1 cellular context compared by ENCODE assay signal in the genomic region with DNA sequence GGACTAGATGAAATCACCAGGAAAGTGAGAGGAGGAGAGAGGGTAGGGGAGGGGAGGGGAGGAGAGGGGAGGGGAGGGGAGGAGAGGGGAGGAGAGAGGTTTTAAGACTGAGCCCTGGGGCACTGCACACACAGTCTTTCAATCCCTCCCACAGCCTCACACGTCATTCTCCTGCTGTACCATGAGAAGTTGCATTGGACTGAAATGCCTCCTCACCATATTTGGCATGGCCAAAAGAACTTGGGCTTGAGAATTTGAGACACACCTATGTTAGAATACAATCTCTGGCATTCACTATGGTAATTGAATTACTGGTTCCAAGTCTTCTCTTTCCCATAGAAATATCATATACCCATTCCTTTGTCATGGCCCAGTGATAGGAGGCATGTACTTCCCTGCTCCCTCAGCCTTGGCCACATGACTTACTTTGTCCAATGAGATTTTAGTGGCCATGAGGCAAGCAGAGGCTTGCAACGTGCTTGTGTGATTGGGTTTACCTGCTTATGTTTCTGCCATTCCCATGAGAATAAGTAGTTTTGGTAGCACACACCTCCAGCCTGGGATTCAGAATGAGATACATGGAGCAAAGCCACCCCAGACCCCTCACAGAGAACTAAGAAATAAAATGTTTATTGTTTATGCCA.
A peak's percentile ranks its signal among the peaks of the same experiment; 100 is the strongest.
TF ChIP-seq lines count a peak whose summit lies in the region.

No MANE protein-coding gene starts in this region.

TF ChIP-seq in K562, 482 proteins besides CTCF, POLR2A, EP300 and RAD21 (continued from another document):
- TF ChIP-seq, protein P1, sequence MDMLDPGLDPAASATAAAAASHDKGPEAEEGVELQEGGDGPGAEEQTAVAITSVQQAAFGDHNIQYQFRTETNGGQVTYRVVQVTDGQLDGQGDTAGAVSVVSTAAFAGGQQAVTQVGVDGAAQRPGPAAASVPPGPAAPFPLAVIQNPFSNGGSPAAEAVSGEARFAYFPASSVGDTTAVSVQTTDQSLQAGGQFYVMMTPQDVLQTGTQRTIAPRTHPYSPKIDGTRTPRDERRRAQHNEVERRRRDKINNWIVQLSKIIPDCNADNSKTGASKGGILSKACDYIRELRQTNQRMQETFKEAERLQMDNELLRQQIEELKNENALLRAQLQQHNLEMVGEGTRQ (CRISPR knock-in tag; IDR thresholded peaks at IDR 0.05), result 0 out of 2 replicates have a peak, but pooled peaks have one; percentile 6
